In the genomic region with DNA sequence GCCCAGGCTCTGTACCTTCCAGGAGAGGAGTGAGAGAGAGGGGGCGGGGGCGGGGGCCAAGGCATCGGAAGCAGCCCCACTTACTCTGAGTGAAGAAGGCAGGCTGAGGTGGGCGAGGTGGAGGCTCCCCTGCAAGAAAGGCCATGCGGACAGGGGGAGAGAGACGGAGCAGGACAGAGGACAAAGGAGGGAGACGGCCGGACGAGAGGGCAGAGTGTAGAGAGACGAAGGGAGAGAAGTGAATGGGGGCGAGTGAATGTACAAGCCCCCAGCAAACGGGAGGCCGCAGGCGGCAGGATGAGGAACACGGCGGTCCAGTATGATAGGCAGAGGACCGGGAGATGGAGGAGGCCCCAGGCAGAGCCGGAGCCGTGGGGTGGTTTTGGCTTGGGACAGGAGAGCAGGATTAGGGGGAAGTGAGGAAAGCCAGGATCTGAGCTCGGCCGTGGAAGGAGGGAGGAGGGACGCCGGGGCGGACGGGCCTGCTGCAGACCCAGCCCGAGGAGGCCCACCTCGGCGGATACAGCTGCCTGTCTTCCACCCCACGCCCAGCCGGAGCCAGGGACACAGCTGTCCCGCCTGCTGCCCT, we compare ENCODE assay signal across 23 cellular contexts. TPM values are rescaled to one million over a fixed set of nuclear protein-coding genes. Genes with fewer than 3 reads are reported as not detected.
"Had no signal": no experiment of that assay in that cellular context is flagged by ENCODE, and none has a peak within 500 bp of the region (broad histone marks: within the 10 kb centered on the region; RNA-seq: fewer than 3 reads in every experiment).

No MANE protein-coding gene starts in this region.

- H3K9me3 ChIP-seq: heart left ventricle, left ventricle myocardium inferior, spleen, thyroid gland had no signal

- H3K4me3 ChIP-seq: coronary artery, heart left ventricle, left ventricle myocardium inferior, spleen, thyroid gland had no signal

- H3K9me3 Mint-ChIP-seq: activated CD8-positive, alpha-beta T cell treated with anti-CD3 and anti-CD28 coated beads for 36 hours; activated naive CD8-positive, alpha-beta T cell treated with anti-CD3 and anti-CD28 coated beads, Interleukin-2, amount 10 ng/mL, durations not matched to agents 7 days and 5 days; activated T-cell treated with anti-CD3 and anti-CD28 coated beads, Interleukin-2, amount 50 U/mL, for 24 hours; activated T-helper 2 cell treated with anti-CD3 and anti-CD28 coated beads, Interferon-gamma antibody, Interleukin-2, Interleukin-4, amounts not matched to agents 10 μg/mL and 5 μg/mL and 100 μg/mL, durations not matched to agents 14 hours and 24 hours and 36 hours; naive thymus-derived CD4-positive, alpha-beta T cell; stimulated activated naive B cell treated with anti-CD40 and anti-IgM and Interleukin-4, amounts not matched to agents 10 μg/mL and 1 μg/mL and 100 μg/mL, for 72 hours had no signal

- H3K27me3 Mint-ChIP-seq: activated CD8-positive, alpha-beta T cell treated with anti-CD3 and anti-CD28 coated beads for 36 hours; activated naive CD8-positive, alpha-beta T cell treated with anti-CD3 and anti-CD28 coated beads, Interleukin-2, amount 10 ng/mL, durations not matched to agents 7 days and 5 days; activated T-cell treated with anti-CD3 and anti-CD28 coated beads, Interleukin-2, amount 50 U/mL, for 24 hours; naive thymus-derived CD4-positive, alpha-beta T cell; stimulated activated naive B cell treated with anti-CD40 and anti-IgM and Interleukin-4, amounts not matched to agents 10 μg/mL and 1 μg/mL and 100 μg/mL, for 72 hours had no signal

- H3K4me1 ChIP-seq: heart left ventricle, left ventricle myocardium inferior, spleen had no signal

- H3K27me3 ChIP-seq: heart left ventricle, spleen, thyroid gland had no signal

- H3K27ac Mint-ChIP-seq: activated CD8-positive, alpha-beta T cell treated with anti-CD3 and anti-CD28 coated beads for 36 hours; activated T-cell treated with anti-CD3 and anti-CD28 coated beads, Interleukin-2, amount 50 U/mL, for 24 hours; activated T-helper 2 cell treated with anti-CD3 and anti-CD28 coated beads, Interferon-gamma antibody, Interleukin-2, Interleukin-4, amounts not matched to agents 10 μg/mL and 5 μg/mL and 100 μg/mL, durations not matched to agents 14 hours and 24 hours and 36 hours; stimulated activated naive B cell treated with anti-CD40 and anti-IgM and Interleukin-4, amounts not matched to agents 10 μg/mL and 1 μg/mL and 100 μg/mL, for 72 hours had no signal

- DNase-seq: activated CD4-positive, alpha-beta T cell treated with anti-CD3 and anti-CD28 coated beads for 48 hours; activated CD4-positive, CD25-positive, alpha-beta regulatory T cell; activated CD8-positive, alpha-beta T cell treated with anti-CD3 and anti-CD28 coated beads for 36 hours; activated naive CD4-positive, alpha-beta T cell treated with Interleukin-2 at 50 U/mL for 16 hours; activated naive CD8-positive, alpha-beta T cell treated with anti-CD3 and anti-CD28 coated beads, Interleukin-2, amount 10 ng/mL, durations not matched to agents 7 days and 5 days; activated T-cell treated with anti-CD3 and anti-CD28 coated beads, Interleukin-2, amount 50 U/mL, for 24 hours; amygdala; central memory CD4-positive, alpha-beta T cell; kidney glomerular epithelial cell; left ventricle myocardium inferior; naive thymus-derived CD4-positive, alpha-beta T cell; nucleus accumbens; stimulated activated CD4-positive, alpha-beta T cell treated with anti-CD3 and anti-CD28 coated beads, Interleukin-4, amount 100 ng/mL, for 4 hours; stimulated activated naive B cell treated with anti-CD40 and anti-IgM and Interleukin-4, amounts not matched to agents 10 μg/mL and 1 μg/mL and 100 μg/mL, for 72 hours; T-helper 1 cell; T-helper 9 cell; thyroid gland had no signal

- ATAC-seq: activated CD8-positive, alpha-beta T cell treated with anti-CD3 and anti-CD28 coated beads for 36 hours; heart left ventricle; naive thymus-derived CD4-positive, alpha-beta T cell; stimulated activated naive B cell treated with anti-CD40 and anti-IgM and Interleukin-4, amounts not matched to agents 10 μg/mL and 1 μg/mL and 100 μg/mL, for 72 hours had no signal

- H3K4me1 Mint-ChIP-seq: activated naive CD8-positive, alpha-beta T cell treated with anti-CD3 and anti-CD28 coated beads, Interleukin-2, amount 10 ng/mL, durations not matched to agents 7 days and 5 days; naive thymus-derived CD4-positive, alpha-beta T cell; stimulated activated naive B cell treated with anti-CD40 and anti-IgM and Interleukin-4, amounts not matched to agents 10 μg/mL and 1 μg/mL and 100 μg/mL, for 72 hours had no signal

- H3K27ac ChIP-seq: coronary artery, heart left ventricle, left ventricle myocardium inferior, spleen, thyroid gland had no signal

- H3K4me3 Mint-ChIP-seq: activated CD8-positive, alpha-beta T cell treated with anti-CD3 and anti-CD28 coated beads for 36 hours; activated naive CD8-positive, alpha-beta T cell treated with anti-CD3 and anti-CD28 coated beads, Interleukin-2, amount 10 ng/mL, durations not matched to agents 7 days and 5 days; activated T-cell treated with anti-CD3 and anti-CD28 coated beads, Interleukin-2, amount 50 U/mL, for 24 hours; naive thymus-derived CD4-positive, alpha-beta T cell; stimulated activated naive B cell treated with anti-CD40 and anti-IgM and Interleukin-4, amounts not matched to agents 10 μg/mL and 1 μg/mL and 100 μg/mL, for 72 hours had no signal

RNA-seq across cellular contexts. Expression of a gene that starts 57.8 kb away (rescaled TPM):
- total RNA-seq: spleen, subcutaneous adipose tissue had no signal
- polyA plus RNA-seq: naive thymus-derived CD4-positive, alpha-beta T cell; urinary bladder had no signal
